ENCODE assay signal across 1 cellular context in genomic region chr22:50306753-50307749, GRCh38.
TF ChIP-seq lines count a peak whose summit lies in the region.

Gene PLXNB2 (minus strand): TSS chr22:50307646. CDS start chr22:50290584, 17,062 bp downstream.

TF ChIP-seq in HEK293, 187 proteins besides CTCF, POLR2A, EP300 and RAD21 (continued from another document and continues in another):
- TF ChIP-seq PRDM2 (tag by site-specific recombination; IDR thresholded peaks at IDR 0.05; ENCODE audit: borderline replicate concordance), result no peak
- TF ChIP-seq ZNF133 (tag by site-specific recombination; IDR thresholded peaks at IDR 0.05), result no peak
- TF ChIP-seq ZNF221 (tag by site-specific recombination; IDR thresholded peaks at IDR 0.05; ENCODE audit: borderline replicate concordance), result no peak
- no peak for TF ChIP-seq ZNF24 (tag by site-specific recombination; IDR thresholded peaks at IDR 0.05)
- TF ChIP-seq ZXDB (tag by site-specific recombination; IDR thresholded peaks at IDR 0.05), result peak; percentile 38; the same call in 1 of the 2 replicates
- TF ChIP-seq ZNF26 (tag by site-specific recombination; IDR thresholded peaks at IDR 0.05), result no peak
- no peak for TF ChIP-seq ZNF148 (tag by site-specific recombination; IDR thresholded peaks at IDR 0.05; ENCODE audit: borderline replicate concordance)
- no peak for TF ChIP-seq ZNF561 (tag by site-specific recombination; IDR thresholded peaks at IDR 0.05; ENCODE audit: borderline replicate concordance)
- no peak for TF ChIP-seq PRDM1 (tag by site-specific recombination; IDR thresholded peaks at IDR 0.05)
- TF ChIP-seq REST (tag by site-specific recombination; IDR thresholded peaks at IDR 0.05), result no peak
- TF ChIP-seq ZNF707 (tag by site-specific recombination; IDR thresholded peaks at IDR 0.05), result no peak
- TF ChIP-seq AEBP2 (tag by site-specific recombination; IDR thresholded peaks at IDR 0.05; ENCODE audit: borderline replicate concordance), result no peak
- TF ChIP-seq WT1 (tag by site-specific recombination; IDR thresholded peaks at IDR 0.05), result no peak
- peak; percentile 77 for TF ChIP-seq ZBTB26 (tag by site-specific recombination; optimal IDR thresholded peaks at IDR 0.05)
- no peak for TF ChIP-seq ZBTB1 (tag by site-specific recombination; IDR thresholded peaks at IDR 0.05)
- no peak; the same call in 1 of the 2 replicates for TF ChIP-seq ZBTB11 (tag by site-specific recombination; conservative IDR thresholded peaks at IDR 0.05; ENCODE audit: low read depth)
- TF ChIP-seq ZNF76 (tag by site-specific recombination; IDR thresholded peaks at IDR 0.05; ENCODE audit: borderline replicate concordance, low read depth), result no peak
- no peak for TF ChIP-seq ZBTB49 (tag by site-specific recombination; IDR thresholded peaks at IDR 0.05; ENCODE audit: low read depth)
- no peak for TF ChIP-seq ZNF701 (tag by site-specific recombination; IDR thresholded peaks at IDR 0.05)
- no peak for TF ChIP-seq ZNF791 (tag by site-specific recombination; IDR thresholded peaks at IDR 0.05)
- TF ChIP-seq REPIN1 (tag by site-specific recombination; IDR thresholded peaks at IDR 0.05; ENCODE audit: low read depth), result no peak
- no peak for TF ChIP-seq ZNF155 (tag by site-specific recombination; IDR thresholded peaks at IDR 0.05)
- TF ChIP-seq ZNF280C (tag by site-specific recombination; IDR thresholded peaks at IDR 0.05), result no peak
- TF ChIP-seq ZNF776 (tag by site-specific recombination; IDR thresholded peaks at IDR 0.05; ENCODE audit: borderline replicate concordance), result no peak
- no peak for TF ChIP-seq ZNF350 (tag by site-specific recombination; IDR thresholded peaks at IDR 0.05)
- no peak for TF ChIP-seq TRIM28 (IDR thresholded peaks at IDR 0.05; ENCODE audit: borderline replicate concordance, low read length)
- TF ChIP-seq ZNF37A (tag by site-specific recombination; IDR thresholded peaks at IDR 0.05), result no peak
- peak; percentile 65 for TF ChIP-seq ZBTB20 (tag by site-specific recombination; IDR thresholded peaks at IDR 0.05)
